Comparison of ENCODE assay signal across 29 cellular contexts in the genomic region with DNA sequence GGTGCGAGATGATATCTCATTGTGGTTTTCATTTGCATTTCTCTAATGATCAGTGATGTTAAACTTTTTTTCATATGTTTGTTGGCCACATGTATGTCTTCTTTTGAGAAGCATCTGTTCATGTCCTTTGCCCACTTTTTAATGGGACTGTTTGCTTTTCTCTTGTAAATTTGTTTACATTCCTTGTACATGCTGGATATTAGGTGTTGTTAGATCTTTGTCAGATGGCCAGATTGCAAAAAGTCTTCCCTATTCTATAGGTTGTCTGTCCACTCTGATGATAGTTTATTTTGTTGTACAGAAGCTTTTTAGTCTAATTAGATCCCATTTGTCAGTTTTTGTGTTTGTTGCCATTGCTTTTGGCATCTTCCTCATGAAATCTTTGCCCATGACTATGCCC.
"Had no signal": no experiment of that assay in that cellular context is flagged by ENCODE, and none has a peak within 500 bp of the region (broad histone marks: within the 10 kb centered on the region; RNA-seq: fewer than 3 reads in every experiment).

No MANE protein-coding gene starts in this region.

- DNase-seq: nephron progenitor cell; occipital lobe; ovary; posterior cingulate gyrus; psoas muscle; right cardiac atrium; right lobe of liver; sigmoid colon; small intestine; stimulated activated CD4-positive, alpha-beta T cell treated with anti-CD3 and anti-CD28 coated beads, Interleukin-15, amount 100 ng/mL, for 24 hours; stimulated activated CD4-positive, alpha-beta T cell treated with anti-CD3 and anti-CD28 coated beads, Interleukin-2, amount 100 ng/mL, for 24 hours; stimulated activated CD4-positive, alpha-beta T cell treated with anti-CD3 and anti-CD28 coated beads, Interleukin-2, amount 100 ng/mL, for 48 hours; stimulated activated CD4-positive, alpha-beta T cell treated with anti-CD3 and anti-CD28 coated beads, Interleukin-4, amount 100 ng/mL, for 24 hours; stimulated activated naive B cell treated with anti-CD40 and anti-IgM and Interleukin-4, amounts not matched to agents 10 μg/mL and 1 μg/mL and 100 μg/mL, for 72 hours; stimulated activated naive CD4-positive, alpha-beta T cell treated with Interleukin-2 at 50 U/mL for 16 hours; stomach; thyroid gland; trophoblast cell; upper lobe of left lung had no signal

- H3K36me3 ChIP-seq: neural progenitor cell, ovary, right lobe of liver, thyroid gland had no signal

- FAIRE-seq: small intestine, urothelium cell line had no signal

- H3K27ac Mint-ChIP-seq: natural killer cell treated with Interleukin-12 subunit alpha and Interleukin-12 subunit beta and Interleukin-15 and Interleukin-18, amount 100 ng/mL, for 72 hours; neural progenitor cell; progenitor cell of endocrine pancreas; stimulated activated effector memory CD8-positive, alpha-beta T cell treated with anti-CD3 and anti-CD28 coated beads, Interleukin-12 subunit alpha, Interleukin-12 subunit beta, amount 100 ng/mL, for 72 hours; stimulated activated naive B cell treated with anti-CD40 and anti-IgM and Interleukin-4, amounts not matched to agents 10 μg/mL and 1 μg/mL and 100 μg/mL, for 72 hours; stimulated activated naive CD8-positive, alpha-beta T cell treated with anti-CD3 and anti-CD28 coated beads, Interleukin-15, Interleukin-2, amounts not matched to agents 100 ng/mL and 50 ng/mL, for 24 hours had no signal

- H3K27me3 ChIP-seq: neural progenitor cell, ovary, right lobe of liver, sigmoid colon, stomach, thyroid gland, tibial nerve, upper lobe of left lung, vagina had no signal

- H3K27me3 Mint-ChIP-seq: natural killer cell treated with Interleukin-12 subunit alpha and Interleukin-12 subunit beta and Interleukin-15 and Interleukin-18, amount 100 ng/mL, for 72 hours; progenitor cell of endocrine pancreas; stimulated activated naive B cell treated with anti-CD40 and anti-IgM and Interleukin-4, amounts not matched to agents 10 μg/mL and 1 μg/mL and 100 μg/mL, for 72 hours; stimulated activated naive CD8-positive, alpha-beta T cell treated with anti-CD3 and anti-CD28 coated beads, Interleukin-15, Interleukin-2, amounts not matched to agents 100 ng/mL and 50 ng/mL, for 24 hours had no signal

- H3K4me2 ChIP-seq: neural progenitor cell had no signal

- H3K4me1 Mint-ChIP-seq: neural progenitor cell; stimulated activated effector memory CD8-positive, alpha-beta T cell treated with anti-CD3 and anti-CD28 coated beads, Interleukin-12 subunit alpha, Interleukin-12 subunit beta, amount 100 ng/mL, for 72 hours; stimulated activated naive B cell treated with anti-CD40 and anti-IgM and Interleukin-4, amounts not matched to agents 10 μg/mL and 1 μg/mL and 100 μg/mL, for 72 hours had no signal

- H3K9me3 Mint-ChIP-seq: neural progenitor cell had no signal

- ATAC-seq: natural killer cell treated with Interleukin-12 subunit alpha and Interleukin-12 subunit beta and Interleukin-15 and Interleukin-18, amount 100 ng/mL, for 72 hours; psoas muscle; right cardiac atrium; right lobe of liver; stimulated activated effector memory CD8-positive, alpha-beta T cell treated with anti-CD3 and anti-CD28 coated beads, Interleukin-12 subunit alpha, Interleukin-12 subunit beta, amount 100 ng/mL, for 72 hours; stimulated activated naive B cell treated with anti-CD40 and anti-IgM and Interleukin-4, amounts not matched to agents 10 μg/mL and 1 μg/mL and 100 μg/mL, for 72 hours had no signal

- H3K4me3 ChIP-seq: neural progenitor cell, ovary, psoas muscle, right lobe of liver, sigmoid colon, stomach, thoracic aorta, thyroid gland, tibial nerve, upper lobe of left lung, vagina had no signal

- H3K27ac ChIP-seq: neural progenitor cell, ovary, parathyroid adenoma, psoas muscle, right lobe of liver, sigmoid colon, stomach, thoracic aorta, thyroid gland, tibial nerve, upper lobe of left lung, vagina had no signal

- H3K9me3 ChIP-seq: ovary, psoas muscle, right lobe of liver, sigmoid colon, thoracic aorta, thyroid gland, upper lobe of left lung, vagina had no signal

- H3K9ac ChIP-seq: neural progenitor cell, parathyroid adenoma had no signal

- H3K36me3 Mint-ChIP-seq: stimulated activated effector memory CD8-positive, alpha-beta T cell treated with anti-CD3 and anti-CD28 coated beads, Interleukin-12 subunit alpha, Interleukin-12 subunit beta, amount 100 ng/mL, for 72 hours had no signal

- H3K79me2 ChIP-seq: parathyroid adenoma had no signal

- H3K4me1 ChIP-seq: neural progenitor cell, parathyroid adenoma, psoas muscle, right lobe of liver, sigmoid colon, stomach, thyroid gland, tibial nerve, upper lobe of left lung, vagina had no signal

- H3K4me3 Mint-ChIP-seq: natural killer cell treated with Interleukin-12 subunit alpha and Interleukin-12 subunit beta and Interleukin-15 and Interleukin-18, amount 100 ng/mL, for 72 hours; nephron progenitor cell; neural progenitor cell; stimulated activated effector memory CD8-positive, alpha-beta T cell treated with anti-CD3 and anti-CD28 coated beads, Interleukin-12 subunit alpha, Interleukin-12 subunit beta, amount 100 ng/mL, for 72 hours; stimulated activated naive B cell treated with anti-CD40 and anti-IgM and Interleukin-4, amounts not matched to agents 10 μg/mL and 1 μg/mL and 100 μg/mL, for 72 hours; stimulated activated naive CD8-positive, alpha-beta T cell treated with anti-CD3 and anti-CD28 coated beads, Interleukin-15, Interleukin-2, amounts not matched to agents 100 ng/mL and 50 ng/mL, for 24 hours had no signal

- H2AFZ ChIP-seq: neural progenitor cell, parathyroid adenoma had no signal
